Comparison of ENCODE assay signal across 21 cellular contexts in the genomic region with DNA sequence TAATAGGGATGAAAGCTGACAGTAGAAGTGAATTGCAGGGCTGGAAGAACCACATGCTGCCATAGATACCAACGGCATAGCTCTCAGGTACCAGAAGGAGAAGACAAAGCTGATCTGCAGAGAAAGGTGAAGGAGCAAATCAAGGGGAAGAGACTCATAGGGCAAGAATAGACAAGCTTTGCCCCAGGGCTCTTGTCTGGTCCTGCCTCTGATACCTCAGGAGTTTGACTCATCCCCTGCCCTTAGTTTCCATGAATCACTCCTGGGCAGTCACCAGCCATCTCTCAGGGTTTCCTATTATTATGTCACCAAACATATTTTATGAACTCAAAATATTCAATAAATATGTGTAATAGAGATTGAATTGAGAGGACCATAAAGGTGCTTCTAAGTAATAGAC.
"Had no signal": no experiment of that assay in that cellular context is flagged by ENCODE, and none has a peak within 500 bp of the region (broad histone marks: within the 10 kb centered on the region; RNA-seq: fewer than 3 reads in every experiment).

No MANE protein-coding gene starts in this region.

- H3K4me1 Mint-ChIP-seq: activated CD4-positive, alpha-beta T cell treated with anti-CD3 and anti-CD28 coated beads, Interleukin-2, amount 10 ng/mL, durations not matched to agents 7 days and 5 days; activated naive CD8-positive, alpha-beta T cell treated with anti-CD3 and anti-CD28 coated beads for 36 hours; memory B cell; naive thymus-derived CD8-positive, alpha-beta T cell had no signal

- H3K9me3 Mint-ChIP-seq: brain, memory B cell had no signal

- DNase-seq: activated CD4-positive, alpha-beta T cell treated with anti-CD3 and anti-CD28 coated beads, Interleukin-2, amount 10 ng/mL, durations not matched to agents 7 days and 5 days; activated naive CD8-positive, alpha-beta T cell treated with anti-CD3 and anti-CD28 coated beads for 36 hours; amygdala; cortex of kidney; effector memory CD4-positive, alpha-beta T cell; gastrocnemius medialis; heart right ventricle; left lung; naive thymus-derived CD8-positive, alpha-beta T cell; posterior cingulate gyrus; stimulated activated CD4-positive, alpha-beta T cell treated with anti-CD3 and anti-CD28 coated beads, Interleukin-15, amount 100 ng/mL, for 24 hours; stimulated activated CD4-positive, alpha-beta T cell treated with anti-CD3 and anti-CD28 coated beads, Interleukin-4, amount 100 ng/mL, for 1 hour; stimulated activated naive CD4-positive, alpha-beta T cell; tibial artery had no signal

- H3K27me3 Mint-ChIP-seq: activated CD4-positive, alpha-beta T cell treated with anti-CD3 and anti-CD28 coated beads, Interleukin-2, amount 10 ng/mL, durations not matched to agents 7 days and 5 days; activated naive CD8-positive, alpha-beta T cell treated with anti-CD3 and anti-CD28 coated beads for 36 hours; memory B cell; naive thymus-derived CD8-positive, alpha-beta T cell had no signal

- FAIRE-seq: islet of Langerhans had no signal

- H3K27ac Mint-ChIP-seq: activated CD4-positive, alpha-beta T cell treated with anti-CD3 and anti-CD28 coated beads, Interleukin-2, amount 10 ng/mL, durations not matched to agents 7 days and 5 days; activated naive CD8-positive, alpha-beta T cell treated with anti-CD3 and anti-CD28 coated beads for 36 hours; activated T-helper 1 cell treated with anti-CD3 and anti-CD28 coated beads, Interleukin-12 subunit alpha, Interleukin-12 subunit beta, Interleukin-2, Interleukin-4 antibody, amounts not matched to agents 30 ng/mL and 10 ng/mL and 1 ng/mL, durations not matched to agents 14 hours and 24 hours and 36 hours; brain; memory B cell; naive thymus-derived CD8-positive, alpha-beta T cell; T-helper 2 cell treated with Interferon-gamma antibody and Interleukin-4, amounts not matched to agents 5 μg/mL and 100 μg/mL, for 36 hours had no signal

- H3K9me3 ChIP-seq: gastrocnemius medialis, neutrophil, tibial artery, vagina had no signal

- H3K27me3 ChIP-seq: gastrocnemius medialis, heart right ventricle, left lung, neutrophil, tibial artery, vagina had no signal

- H3K4me1 ChIP-seq: gastrocnemius medialis, heart right ventricle, left lung, tibial artery, vagina had no signal

- ATAC-seq: gastrocnemius medialis; heart right ventricle; left lung; naive thymus-derived CD8-positive, alpha-beta T cell had no signal

- H3K4me3 ChIP-seq: gastrocnemius medialis, heart right ventricle, left lung, tibial artery, vagina had no signal

- H3K36me3 ChIP-seq: gastrocnemius medialis, heart right ventricle, left lung, neutrophil, tibial artery, vagina had no signal

- H3K4me3 Mint-ChIP-seq: activated CD4-positive, alpha-beta T cell treated with anti-CD3 and anti-CD28 coated beads, Interleukin-2, amount 10 ng/mL, durations not matched to agents 7 days and 5 days; activated naive CD8-positive, alpha-beta T cell treated with anti-CD3 and anti-CD28 coated beads for 36 hours; activated T-helper 1 cell treated with anti-CD3 and anti-CD28 coated beads, Interleukin-12 subunit alpha, Interleukin-12 subunit beta, Interleukin-2, Interleukin-4 antibody, amounts not matched to agents 30 ng/mL and 10 ng/mL and 1 ng/mL, durations not matched to agents 14 hours and 24 hours and 36 hours; brain; memory B cell; naive thymus-derived CD8-positive, alpha-beta T cell; T-helper 2 cell treated with Interferon-gamma antibody and Interleukin-4, amounts not matched to agents 5 μg/mL and 100 μg/mL, for 36 hours had no signal

- H3K27ac ChIP-seq: gastrocnemius medialis, heart right ventricle, left lung, neutrophil, tibial artery, vagina had no signal

- H3K36me3 Mint-ChIP-seq: activated naive CD8-positive, alpha-beta T cell treated with anti-CD3 and anti-CD28 coated beads for 36 hours; brain; memory B cell; naive thymus-derived CD8-positive, alpha-beta T cell had no signal
